Comparison of ENCODE assay signal across 9 cellular contexts in genomic region chr11:27234043-27234668, GRCh38.
DNase-seq lines count a peak whose midpoint lies in the region; ATAC-seq and TF ChIP-seq lines count a peak whose summit lies in the region.
"Had no signal": no experiment of that assay in that cellular context is flagged by ENCODE, and none has a peak within 500 bp of the region (broad histone marks: within the 10 kb centered on the region; RNA-seq: fewer than 3 reads in every experiment).

No MANE protein-coding gene starts in this region.

- H3K9me3 ChIP-seq in SJSA1 (replicated peaks): no peaks in the 10 kb centered on the region
- H3K9me3 ChIP-seq in right cardiac atrium (ENCODE audit: control insufficient read depth, low read length): no peaks in the 10 kb centered on the region
- H3K9me3 ChIP-seq: neutrophil had no signal

- H3K4me1 ChIP-seq in SJSA1 (replicated peaks) (peaks cover 28% of the 10 kb centered on the region), right cardiac atrium (ENCODE audit: control insufficient read depth, insufficient read depth, low read length) (no peaks in the 10 kb centered on the region)

- peaks cover 3% of the 10 kb centered on the region for H3K27me3 Mint-ChIP-seq in activated naive CD4-positive, alpha-beta T cell treated with anti-CD3 and anti-CD28 coated beads, Interleukin-2, amount 10 ng/mL, durations not matched to agents 7 days and 5 days
- H3K27me3 Mint-ChIP-seq in CD14-positive monocyte (ENCODE audit: low read depth in 3 of 3): peaks cover 1 to 2% (median 2%) of the 10 kb centered on the region in 3 donors

- no peak overlapping the region for H3K27ac Mint-ChIP-seq in activated naive CD4-positive, alpha-beta T cell treated with anti-CD3 and anti-CD28 coated beads, Interleukin-2, amount 10 ng/mL, durations not matched to agents 7 days and 5 days
- H3K27ac Mint-ChIP-seq in CD14-positive monocyte: no peak overlapping the region

- no peaks in the 10 kb centered on the region for H3K9me3 Mint-ChIP-seq in activated naive CD4-positive, alpha-beta T cell treated with anti-CD3 and anti-CD28 coated beads, Interleukin-2, amount 10 ng/mL, durations not matched to agents 7 days and 5 days
- H3K9me3 Mint-ChIP-seq in CD14-positive monocyte: peaks cover 0 to 9% (median 2%) of the 10 kb centered on the region in 7 donors

- TF ChIP-seq CTCF in GM13976 (IDR thresholded peaks at IDR 0.05; ENCODE audit: borderline replicate concordance, control extremely low read depth, extremely low read depth, insufficient read depth, missing control alignments): no peak
- TF ChIP-seq CTCF in CD14-positive monocyte (IDR thresholded peaks at IDR 0.05): no peak

- no peak overlapping the region for H3K4me3 Mint-ChIP-seq in activated naive CD4-positive, alpha-beta T cell treated with anti-CD3 and anti-CD28 coated beads, Interleukin-2, amount 10 ng/mL, durations not matched to agents 7 days and 5 days
- H3K4me3 Mint-ChIP-seq in CD14-positive monocyte: no peak overlapping the region

- H3K27me3 ChIP-seq in SJSA1 (replicated peaks) (no peaks in the 10 kb centered on the region), right cardiac atrium (ENCODE audit: control insufficient read depth, insufficient read depth) (no peaks in the 10 kb centered on the region)
- H3K27me3 ChIP-seq: neutrophil had no signal

- no peaks in the 10 kb centered on the region for H3K4me1 Mint-ChIP-seq in activated naive CD4-positive, alpha-beta T cell treated with anti-CD3 and anti-CD28 coated beads, Interleukin-2, amount 10 ng/mL, durations not matched to agents 7 days and 5 days
- H3K4me1 Mint-ChIP-seq in CD14-positive monocyte: no peaks in the 10 kb centered on the region

- peak overlapping the region; percentile 51 for H3K27ac ChIP-seq in SJSA1
- H3K27ac ChIP-seq in right cardiac atrium (ENCODE audit: low read length): peak overlapping the region; percentile 3
- H3K27ac ChIP-seq: neutrophil had no signal

- H3K36me3 ChIP-seq in SJSA1: no peaks in the 10 kb centered on the region
- H3K36me3 ChIP-seq: neutrophil had no signal

- H3K4me3 ChIP-seq in SJSA1: no peak overlapping the region
- H3K4me3 ChIP-seq in right cardiac atrium (ENCODE audit: low read length): no peak overlapping the region

- intact Hi-C loops in right cardiac atrium (cut with DNase I): no loop called here
- intact Hi-C loops in CD14-positive monocyte (cut with micrococcal nuclease): no loop called here

- no peaks in the 10 kb centered on the region for H3K36me3 Mint-ChIP-seq in activated naive CD4-positive, alpha-beta T cell treated with anti-CD3 and anti-CD28 coated beads, Interleukin-2, amount 10 ng/mL, durations not matched to agents 7 days and 5 days
- no peaks in the 10 kb centered on the region for H3K36me3 Mint-ChIP-seq in CD14-positive monocyte

- in situ Hi-C loops in GM13976 (cut with MboI; ENCODE audit: low sequenced_read_pairs, unreplicated experiment): no loop called here

- ATAC-seq in GM21723 (IDR thresholded peaks at IDR 0.05; ENCODE audit: unreplicated experiment) (peak; percentile 97), right cardiac atrium (peak; percentile 82 to 86)

- 63% methylated on average over 10 of the region's 10 CpGs for WGBS in right cardiac atrium

- CTCF ChIA-PET in activated naive CD4-positive, alpha-beta T cell treated with anti-CD3 and anti-CD28 coated beads, Interleukin-2, amount 10 ng/mL, durations not matched to agents 7 days and 5 days (lab: Charles Lee): no interaction called here

- peak; percentile 52 for DNase-seq in GM13976 (ENCODE audit: low spot score)
- DNase-seq in HT-29 (ENCODE audit: low spot score): peak; percentile 46
- peak; percentile 79 to 80 for DNase-seq in SJSA1 (ENCODE audit: low read depth in 1 of 2, low spot score in 2 of 2)
- DNase-seq in right cardiac atrium: peak; percentile 60 to 72 (median 71)
- DNase-seq in activated naive CD4-positive, alpha-beta T cell treated with anti-CD3 and anti-CD28 coated beads, Interleukin-2, amount 10 ng/mL, durations not matched to agents 7 days and 5 days: no peak
- no peak for DNase-seq in CD14-positive monocyte (ENCODE audit: low spot score)
- DNase-seq in SW 1271 (lab: John Stamatoyannopoulos, UW): no peak

Comparison
In these comparisons a context has a peak if more than half of its experiments do, and no peak if none do; other contexts are left out.
1. DNase-seq: peak in GM13976 (single experiment), HT-29 (single experiment), SJSA1 (2 of 2) and right cardiac atrium (3 of 3); none in activated naive CD4-positive, alpha-beta T cell treated with anti-CD3 and anti-CD28 coated beads, Interleukin-2, amount 10 ng/mL, durations not matched to agents 7 days and 5 days (single experiment), CD14-positive monocyte (single experiment) and SW 1271 (0 of 2).